31 cellular contexts compared by ENCODE assay signal in the genomic region with DNA sequence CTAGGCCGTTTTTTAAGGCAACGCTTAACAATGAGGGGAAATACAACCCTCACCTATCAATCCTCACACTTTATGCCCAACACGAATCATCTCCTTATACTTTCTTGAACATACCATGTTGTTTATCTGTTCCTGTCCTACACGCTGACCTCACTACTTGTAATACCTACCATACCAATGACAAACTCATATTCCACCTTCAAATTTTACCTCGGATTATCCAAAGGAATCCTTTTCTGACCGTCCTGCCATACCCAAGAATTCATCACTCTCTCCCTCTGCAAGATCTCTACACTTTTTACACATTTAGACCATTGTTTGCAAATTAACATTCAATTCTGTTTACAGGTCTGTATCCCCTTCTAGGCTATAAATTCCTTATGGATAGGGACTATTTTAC.
"Had no signal": no experiment of that assay in that cellular context is flagged by ENCODE, and none has a peak within 500 bp of the region (broad histone marks: within the 10 kb centered on the region; RNA-seq: fewer than 3 reads in every experiment).

No MANE protein-coding gene starts in this region.

- DNase-seq: activated CD4-positive, alpha-beta memory T cell treated with anti-CD3 and anti-CD28 coated beads, Interleukin-2, amount 10 ng/mL, durations not matched to agents 7 days and 5 days; activated CD4-positive, alpha-beta T cell treated with anti-CD3 and anti-CD28 coated beads for 48 hours; activated CD8-positive, alpha-beta memory T cell treated with anti-CD3 and anti-CD28 coated beads, Interleukin-2, amount 50 U/mL, for 48 hours; activated gamma-delta T cell treated with Interleukin-2 at 50 U/mL for 16 hours; activated T-cell treated with anti-CD3 and anti-CD28 coated beads, Interleukin-2, amount 50 U/mL, for 24 hours; adrenal gland; aorta; body of pancreas; dermis blood vessel endothelial cell; effector CD4-positive, alpha-beta T cell; esophagus squamous epithelium; foreskin melanocyte; left lung; lower lobe of right lung; naive B cell; ovary; retina; stimulated activated CD4-positive, alpha-beta T cell treated with anti-CD3 and anti-CD28 coated beads, Interleukin-12 subunit alpha, Interleukin-12 subunit beta, amount 100 ng/mL, for 4 hours; stimulated activated CD4-positive, alpha-beta T cell treated with anti-CD3 and anti-CD28 coated beads, Interleukin-4, amount 100 ng/mL, for 1 hour; stomach; T-helper 9 cell; WERI-Rb-1 had no signal

- H3K4me1 ChIP-seq: adrenal gland, body of pancreas, esophagus squamous epithelium, left lung, lower lobe of right lung, prostate gland, suprapubic skin had no signal

- H3K27me3 Mint-ChIP-seq: activated CD4-positive, alpha-beta memory T cell treated with anti-CD3 and anti-CD28 coated beads, Interleukin-2, amount 10 ng/mL, durations not matched to agents 7 days and 5 days; activated T-cell treated with anti-CD3 and anti-CD28 coated beads, Interleukin-2, amount 50 U/mL, for 24 hours; activated T-helper 17 cell treated with anti-CD3 and anti-CD28 coated beads, Interleukin-2, amount 50 U/mL, for 72 hours; naive B cell had no signal

- ATAC-seq: activated CD4-positive, CD25-positive, alpha-beta regulatory T cell treated with anti-CD3 and anti-CD28 coated beads, Interleukin-2, amount 50 U/mL, for 24 hours; activated naive CD4-positive, alpha-beta T cell treated with anti-CD3 and anti-CD28 coated beads, Interleukin-2, amount 50 U/mL, for 72 hours; activated T-helper 17 cell treated with anti-CD3 and anti-CD28 coated beads, Interleukin-2, amount 50 U/mL, for 72 hours; body of pancreas; left lung; lower lobe of right lung; sciatic nerve had no signal

- H3K27ac Mint-ChIP-seq: activated CD4-positive, alpha-beta memory T cell treated with anti-CD3 and anti-CD28 coated beads, Interleukin-2, amount 10 ng/mL, durations not matched to agents 7 days and 5 days; activated naive CD4-positive, alpha-beta T cell treated with anti-CD3 and anti-CD28 coated beads, Interleukin-2, amount 50 U/mL, for 72 hours; activated T-cell treated with anti-CD3 and anti-CD28 coated beads, Interleukin-2, amount 50 U/mL, for 24 hours; activated T-helper 17 cell treated with anti-CD3 and anti-CD28 coated beads, Interleukin-2, amount 50 U/mL, for 72 hours had no signal

- H3K36me3 ChIP-seq: adrenal gland, left lung, lower lobe of right lung, ovary, prostate gland, stomach, suprapubic skin, tibial nerve, WERI-Rb-1 had no signal

- H3K4me3 ChIP-seq: adrenal gland, body of pancreas, esophagus squamous epithelium, left lung, lower lobe of right lung, ovary, prostate gland, skin epidermis, stomach, suprapubic skin, tibial nerve had no signal

- H3K4me3 Mint-ChIP-seq: activated CD4-positive, alpha-beta memory T cell treated with anti-CD3 and anti-CD28 coated beads, Interleukin-2, amount 10 ng/mL, durations not matched to agents 7 days and 5 days; activated T-cell treated with anti-CD3 and anti-CD28 coated beads, Interleukin-2, amount 50 U/mL, for 24 hours; activated T-helper 17 cell treated with anti-CD3 and anti-CD28 coated beads, Interleukin-2, amount 50 U/mL, for 72 hours; naive B cell had no signal

- H3K27me3 ChIP-seq: adrenal gland, body of pancreas, esophagus squamous epithelium, left lung, ovary, stomach, suprapubic skin, tibial nerve had no signal

- H3K4me1 Mint-ChIP-seq: activated CD4-positive, alpha-beta memory T cell treated with anti-CD3 and anti-CD28 coated beads, Interleukin-2, amount 10 ng/mL, durations not matched to agents 7 days and 5 days had no signal

- H3K27ac ChIP-seq: adrenal gland, body of pancreas, epithelial cell of prostate, esophagus squamous epithelium, left lung, lower lobe of right lung, ovary, prostate gland, skin epidermis, stomach, suprapubic skin, tibial nerve, WERI-Rb-1 had no signal

- H3K9me3 Mint-ChIP-seq: activated T-helper 17 cell treated with anti-CD3 and anti-CD28 coated beads, Interleukin-2, amount 50 U/mL, for 72 hours had no signal
